Comparison of ENCODE assay signal across 13 cellular contexts in genomic region chr1:51850420-51851297, GRCh38. TPM values are rescaled to one million over a fixed set of nuclear protein-coding genes. Genes with fewer than 3 reads are reported as not detected.
A peak's percentile ranks its signal among the peaks of the same experiment; 100 is the strongest.
DNase-seq lines count a peak whose midpoint lies in the region; ATAC-seq and TF ChIP-seq lines count a peak whose summit lies in the region.
"Had no signal": no experiment of that assay in that cellular context is flagged by ENCODE, and none has a peak within 500 bp of the region (broad histone marks: within the 10 kb centered on the region; RNA-seq: fewer than 3 reads in every experiment).

No MANE protein-coding gene starts in this region.

- intact Hi-C loops in prostate gland (cut with DNase I), result no loop called here
- intact Hi-C loops in CD8-positive, alpha-beta T cell (cut with DNase I, micrococcal nuclease), result loop anchor here in 1 of 2 experiments (2.0 kb wide), 1 partner anchor 14 kb away; no protein-coding TSS in a partner anchor

- H3K36me3 ChIP-seq in prostate gland, result no peaks in the 10 kb centered on the region
- no peaks in the 10 kb centered on the region for H3K36me3 ChIP-seq in CD8-positive, alpha-beta T cell (ENCODE audit: insufficient read depth, low read length)

- ATAC-seq in CD8-positive, alpha-beta T cell, result no peak
- ATAC-seq in T-helper 17 cell, result no peak
- ATAC-seq: naive thymus-derived CD8-positive, alpha-beta T cell had no signal

- no peaks in the 10 kb centered on the region for H3K27me3 Mint-ChIP-seq in CD8-positive, alpha-beta T cell (ENCODE audit: low read depth)
- H3K27me3 Mint-ChIP-seq in T-helper 17 cell, result no peaks in the 10 kb centered on the region
- H3K27me3 Mint-ChIP-seq: activated CD4-positive, alpha-beta memory T cell treated with anti-CD3 and anti-CD28 coated beads for 36 hours; naive thymus-derived CD8-positive, alpha-beta T cell had no signal

- DNase-seq in NCI-H1092 treated with DMSO at 0.1 percent for 48 hours (lab: John Stamatoyannopoulos, UW), result peak; percentile 52
- no peak for DNase-seq in NCI-H1092 (lab: John Stamatoyannopoulos, UW)
- DNase-seq in NOMO-1 treated with DMSO at 0.1 percent for 48 hours (lab: John Stamatoyannopoulos, UW; ENCODE audit: unreplicated experiment), result peak; percentile 21
- DNase-seq in dermis blood vessel endothelial cell, result peak; percentile 6
- DNase-seq in prostate gland (ENCODE audit: low spot score), result peak; percentile 16
- no peak for DNase-seq in NCI-H226
- DNase-seq in CD8-positive, alpha-beta T cell, result no peak
- DNase-seq in T-helper 17 cell, result no peak
- DNase-seq: activated CD4-positive, alpha-beta memory T cell treated with anti-CD3 and anti-CD28 coated beads for 36 hours; activated naive CD4-positive, alpha-beta T cell; naive thymus-derived CD8-positive, alpha-beta T cell had no signal

- H3K27me3 ChIP-seq in prostate gland (replicated peaks; ENCODE audit: insufficient read depth), result no peaks in the 10 kb centered on the region
- no peaks in the 10 kb centered on the region for H3K27me3 ChIP-seq in CD8-positive, alpha-beta T cell (ENCODE audit: insufficient read depth, low read length)

- 20% methylated on average over 8 of the region's 8 CpGs for WGBS in prostate gland

- TF ChIP-seq POLR2A in prostate gland (IDR thresholded peaks at IDR 0.05), result no peak

- no peak overlapping the region for H3K27ac ChIP-seq in prostate gland
- H3K27ac ChIP-seq in CD8-positive, alpha-beta T cell (ENCODE audit: low read depth, low read length), result no peak overlapping the region
- H3K27ac ChIP-seq: 22Rv1 had no signal

- no peak for TF ChIP-seq CTCF in prostate gland (IDR thresholded peaks at IDR 0.05)
- TF ChIP-seq CTCF in CD8-positive, alpha-beta T cell (IDR thresholded peaks at IDR 0.05), result no peak

- no peak overlapping the region for H3K4me3 Mint-ChIP-seq in CD8-positive, alpha-beta T cell
- no peak overlapping the region for H3K4me3 Mint-ChIP-seq in T-helper 17 cell
- H3K4me3 Mint-ChIP-seq: activated CD4-positive, alpha-beta memory T cell treated with anti-CD3 and anti-CD28 coated beads for 36 hours; naive thymus-derived CD8-positive, alpha-beta T cell; T-helper 1 cell treated with Interleukin-12 subunit alpha and Interleukin-12 subunit beta and Interleukin-4 antibody, amounts not matched to agents 30 μg/mL and 1 μg/mL, for 36 hours had no signal

- CTCF ChIA-PET in CD8-positive, alpha-beta T cell (lab: Charles Lee), result no interaction called here

- H3K9me3 ChIP-seq in prostate gland (no peaks in the 10 kb centered on the region), T-helper 17 cell (ENCODE audit: control insufficient read depth, low read length, poor library complexity, severe bottlenecking) (no peaks in the 10 kb centered on the region)
- no peaks in the 10 kb centered on the region for H3K9me3 ChIP-seq in CD8-positive, alpha-beta T cell (ENCODE audit: low read length)

- H3K4me1 Mint-ChIP-seq in CD8-positive, alpha-beta T cell (ENCODE audit: low read depth), result peaks cover 14% of the 10 kb centered on the region
- H3K4me1 Mint-ChIP-seq in T-helper 17 cell, result peaks cover 2% of the 10 kb centered on the region

- H3K27ac Mint-ChIP-seq in CD8-positive, alpha-beta T cell, result no peak overlapping the region
- no peak overlapping the region for H3K27ac Mint-ChIP-seq in T-helper 17 cell
- H3K27ac Mint-ChIP-seq: activated CD4-positive, alpha-beta memory T cell treated with anti-CD3 and anti-CD28 coated beads for 36 hours; T-helper 1 cell treated with Interleukin-12 subunit alpha and Interleukin-12 subunit beta and Interleukin-4 antibody, amounts not matched to agents 30 μg/mL and 1 μg/mL, for 36 hours had no signal

- H3K4me3 ChIP-seq in prostate gland, result no peak overlapping the region
- no peak overlapping the region for H3K4me3 ChIP-seq in CD8-positive, alpha-beta T cell (ENCODE audit: low read depth, low read length)

- POLR2A ChIA-PET in CD8-positive, alpha-beta T cell (lab: Charles Lee), result interaction anchor here (0.7 kb wide), 1 partner anchor 477 kb away, joined by 3 read pairs; no protein-coding TSS in a partner anchor

- H3K4me1 ChIP-seq in prostate gland (replicated peaks), result peaks cover 5% of the 10 kb centered on the region
- H3K4me1 ChIP-seq in CD8-positive, alpha-beta T cell (ENCODE audit: insufficient read depth, low read length), result no peaks in the 10 kb centered on the region

- H3K9me3 Mint-ChIP-seq in CD8-positive, alpha-beta T cell, result no peaks in the 10 kb centered on the region
- H3K9me3 Mint-ChIP-seq: naive thymus-derived CD8-positive, alpha-beta T cell; T-helper 1 cell treated with Interleukin-12 subunit alpha and Interleukin-12 subunit beta and Interleukin-4 antibody, amounts not matched to agents 30 μg/mL and 1 μg/mL, for 36 hours had no signal

- H3K36me3 Mint-ChIP-seq in CD8-positive, alpha-beta T cell, result peaks cover 27% of the 10 kb centered on the region
- peaks cover 4% of the 10 kb centered on the region for H3K36me3 Mint-ChIP-seq in T-helper 17 cell (ENCODE audit: low read depth)

RNA-seq across cellular contexts. Expression of gene NRDC, which starts 27.9 kb away (rescaled TPM):
- total RNA-seq in dermis blood vessel endothelial cell (50.9 and 99.2 TPM in 2 replicates), prostate gland (10 to 100 TPM; 48.5 to 67.7 TPM), T-helper 17 cell (100 to 1,000 TPM in 1 of 2 donors, 10 to 100 TPM in 1; 97.9 to 116 TPM)
- 10 to 100 TPM; 47.6 to 54.3 TPM for total RNA-seq in CD8-positive, alpha-beta T cell

Comparison
In these comparisons a context has a peak if more than half of its experiments do, and no peak if none do; other contexts are left out.
1. DNase-seq: peak in NCI-H1092 treated with DMSO at 0.1 percent for 48 hours (single experiment), NOMO-1 treated with DMSO at 0.1 percent for 48 hours (single experiment), dermis blood vessel endothelial cell (single experiment) and prostate gland (single experiment); none in NCI-H1092 (single experiment), NCI-H226 (single experiment), CD8-positive, alpha-beta T cell (0 of 7) and T-helper 17 cell (0 of 3).